11 cellular contexts compared by ENCODE assay signal in genomic region chr7:50657341-50657873, GRCh38.
DNase-seq lines count a peak whose midpoint lies in the region; ATAC-seq and TF ChIP-seq lines count a peak whose summit lies in the region.
"Had no signal": no experiment of that assay in that cellular context is flagged by ENCODE, and none has a peak within 500 bp of the region (broad histone marks: within the 10 kb centered on the region; RNA-seq: fewer than 3 reads in every experiment).

No MANE protein-coding gene starts in this region.

- peaks cover 0 to 90% of the 10 kb centered on the region in 2 donors for H3K4me1 ChIP-seq in right atrium auricular region
- no peaks in the 10 kb centered on the region for H3K4me1 ChIP-seq in SJCRH30

- in situ Hi-C loops in astrocyte of the spinal cord (cut with HindIII; ENCODE audit: low sequenced_read_pairs): no loop called here

- intact Hi-C loops in sciatic nerve (cut with DNase I): no loop called here

- peak overlapping the region; percentile 86 to 91 for H3K27ac ChIP-seq in right atrium auricular region
- no peak overlapping the region for H3K27ac ChIP-seq in SJCRH30
- H3K27ac ChIP-seq: C4-2B had no signal

- no peak overlapping the region for H3K4me3 ChIP-seq in astrocyte of the spinal cord (ENCODE audit: low read depth, low read length)
- no peak overlapping the region for H3K4me3 ChIP-seq in right atrium auricular region
- H3K4me3 ChIP-seq in SJCRH30: no peak overlapping the region
- H3K4me3 ChIP-seq: GM12878 had no signal

- H3K36me3 ChIP-seq in right atrium auricular region (no peaks in the 10 kb centered on the region), SJCRH30 (no peaks in the 10 kb centered on the region)

- ATAC-seq in sciatic nerve (peak; percentile 81), GM19455 (IDR thresholded peaks at IDR 0.05; ENCODE audit: unreplicated experiment) (no peak)
- ATAC-seq in activated CD4-positive, CD25-positive, alpha-beta regulatory T cell treated with anti-CD3 and anti-CD28 coated beads, Interleukin-2, amount 50 U/mL, for 24 hours: no peak
- ATAC-seq: GM12878 had no signal

- DNase-seq in AG09319 (ENCODE audit: extremely low read depth, low read depth) (no peak), astrocyte of the spinal cord (ENCODE audit: low read depth, low spot score) (peak; percentile 57), right atrium auricular region (ENCODE audit: low spot score) (peak; percentile 93), sciatic nerve (ENCODE audit: low spot score) (no peak), SJCRH30 (no peak)
- no peak for DNase-seq in stimulated activated CD4-positive, alpha-beta T cell treated with anti-CD3 and anti-CD28 coated beads, Interleukin-2, amount 100 ng/mL, for 48 hours
- DNase-seq: NCI-H2171 had no signal

- peak; percentile 4; the same call in 1 of the 2 replicates for TF ChIP-seq CTCF in AG09319 (IDR thresholded peaks at IDR 0.05; ENCODE audit: low read depth, low read length)
- no peak for TF ChIP-seq CTCF in astrocyte of the spinal cord (IDR thresholded peaks at IDR 0.05; ENCODE audit: low read depth, low read length)
- TF ChIP-seq CTCF in right atrium auricular region (IDR thresholded peaks at IDR 0.05): peak in 1 of 2 donors; percentile 29

- H3K9me3 ChIP-seq in right atrium auricular region: no peaks in the 10 kb centered on the region
- H3K9me3 ChIP-seq in SJCRH30 (replicated peaks): no peaks in the 10 kb centered on the region

- H3K27me3 ChIP-seq in right atrium auricular region (no peaks in the 10 kb centered on the region), SJCRH30 (no peaks in the 10 kb centered on the region)

Comparison
In these comparisons a context has a peak if more than half of its experiments do, and no peak if none do; other contexts are left out.
1. DNase-seq: peak in astrocyte of the spinal cord (single experiment) and right atrium auricular region (single experiment); none in AG09319 (single experiment), sciatic nerve (single experiment), stimulated activated CD4-positive, alpha-beta T cell treated with anti-CD3 and anti-CD28 coated beads, Interleukin-2, amount 100 ng/mL, for 48 hours (0 of 2) and SJCRH30 (0 of 2).